ENCODE assay signal across 17 cellular contexts in the genomic region with DNA sequence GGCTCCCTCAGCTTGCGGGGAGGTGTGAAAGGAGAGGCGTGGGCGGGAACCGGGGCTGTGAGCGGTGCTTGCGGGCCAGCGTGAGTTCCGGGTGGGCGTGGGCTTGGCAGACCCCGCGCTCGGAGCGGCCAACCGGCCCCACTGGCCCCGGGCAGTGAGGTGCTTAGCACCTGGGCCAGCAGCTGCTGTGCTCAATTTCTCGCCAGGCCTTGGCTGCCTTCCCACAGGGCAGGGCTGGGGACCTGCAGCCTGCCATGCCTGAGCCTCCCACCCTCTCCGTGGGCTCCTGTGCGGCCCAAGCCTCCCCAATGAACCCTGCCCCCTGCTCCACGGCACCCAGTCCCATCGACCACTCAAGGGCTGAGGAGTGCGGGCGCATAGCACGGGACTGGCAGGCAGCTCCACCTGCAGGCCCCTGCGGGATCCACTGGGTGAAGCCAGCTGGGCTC. TPM values are rescaled to one million over a fixed set of nuclear protein-coding genes. Genes with fewer than 3 reads are reported as not detected.
"Had no signal": no experiment of that assay in that cellular context is flagged by ENCODE, and none has a peak within 500 bp of the region (broad histone marks: within the 10 kb centered on the region; RNA-seq: fewer than 3 reads in every experiment).

No MANE protein-coding gene starts in this region.

- H3K27me3 ChIP-seq: cardiac muscle cell, left lung, neural progenitor cell, pancreas, tibial artery had no signal

- H3K4me1 ChIP-seq: left lung, neural progenitor cell, pancreas, tibial artery had no signal

- DNase-seq: activated CD4-positive, alpha-beta memory T cell treated with anti-CD3 and anti-CD28 coated beads, Interleukin-2, amount 10 ng/mL, durations not matched to agents 7 days and 5 days; activated CD4-positive, alpha-beta T cell treated with anti-CD3 and anti-CD28 coated beads for 4 hours; activated naive CD4-positive, alpha-beta T cell treated with anti-CD3 and anti-CD28 coated beads, Interleukin-2, amount 50 U/mL, for 16 hours; activated T-cell treated with anti-CD3 and anti-CD28 coated beads, Interleukin-2, amount 50 U/mL, for 24 hours; hippocampal formation; kidney; left lung; mammary epithelial cell; stimulated activated CD4-positive, alpha-beta T cell treated with anti-CD3 and anti-CD28 coated beads, Interleukin-2, amount 100 ng/mL, for 24 hours; tibial artery had no signal

- ATAC-seq: esophagus mucosa; left lung; pancreas; stimulated activated memory B cell treated with anti-CD40 and anti-IgM and Interleukin-4, amounts not matched to agents 10 μg/mL and 1 μg/mL and 100 μg/mL, for 72 hours had no signal

- H3K27ac ChIP-seq: cardiac muscle cell, left lung, neural progenitor cell, pancreas, tibial artery had no signal

RNA-seq across cellular contexts. Expression of a gene that starts 50.0 kb away (rescaled TPM):
- total RNA-seq: astrocyte, esophagus mucosa, glomerular endothelial cell, kidney, left lung had no signal
- polyA plus RNA-seq: cardiac muscle cell, mammary epithelial cell, pancreas had no signal
